ENCODE assay signal across 9 cellular contexts in genomic region chr6:111823831-111824607, GRCh38. TPM values are rescaled to one million over a fixed set of nuclear protein-coding genes. Genes with fewer than 3 reads are reported as not detected.
A peak's percentile ranks its signal among the peaks of the same experiment; 100 is the strongest.
DNase-seq lines count a peak whose midpoint lies in the region; ATAC-seq, FAIRE-seq and TF ChIP-seq lines count a peak whose summit lies in the region.
"Had no signal": no experiment of that assay in that cellular context is flagged by ENCODE, and none has a peak within 500 bp of the region (broad histone marks: within the 10 kb centered on the region; RNA-seq: fewer than 3 reads in every experiment).

No MANE protein-coding gene starts in this region.

- H2AFZ ChIP-seq in HepG2 (ENCODE audit: low read length), result no peak overlapping the region

- DNase-seq in AG08395 (ENCODE audit: low spot score) (peak; percentile 65), HFFc6 (peak; percentile 61), HepG2 (ENCODE audit: low spot score) (peak; percentile 80), NCI-H1048 (lab: John Stamatoyannopoulos, UW) (no peak), body of pancreas (no peak), GM19238 (ENCODE audit: insufficient read length, low spot score) (no peak)
- DNase-seq in activated naive CD8-positive, alpha-beta T cell treated with anti-CD3 and anti-CD28 coated beads, Interleukin-2, amount 10 ng/mL, durations not matched to agents 7 days and 5 days, result no peak
- DNase-seq: naive B cell had no signal

- no peak overlapping the region for H3K4me2 ChIP-seq in HepG2 (ENCODE audit: low read depth, low read length)

- no peaks in the 10 kb centered on the region for H3K36me3 ChIP-seq in HepG2 (replicated peaks in 1 of 2; ENCODE audit: control insufficient read depth in 1 of 2, insufficient read depth in 2 of 2, low read length in 2 of 2)
- H3K36me3 ChIP-seq in body of pancreas (replicated peaks in 1 of 2; ENCODE audit: insufficient read depth in 1 of 2, low read depth in 2 of 2), result no peaks in the 10 kb centered on the region

- TF ChIP-seq CTCF in HFFc6 (IDR thresholded peaks at IDR 0.05) (no peak), HepG2 (CRISPR knock-in tag; IDR thresholded peaks at IDR 0.05) (no peak), body of pancreas (IDR thresholded peaks at IDR 0.05) (no peak)

- no peak for TF ChIP-seq RAD21 in HepG2 (CRISPR knock-in tag; IDR thresholded peaks at IDR 0.05)

- peak; percentile 75 for ATAC-seq in activated naive CD8-positive, alpha-beta T cell treated with anti-CD3 and anti-CD28 coated beads, Interleukin-2, amount 10 ng/mL, durations not matched to agents 7 days and 5 days (ENCODE audit: low read depth)
- ATAC-seq in HepG2 (peak; percentile 62), body of pancreas (no peak), HG02763 (IDR thresholded peaks at IDR 0.05; ENCODE audit: unreplicated experiment) (no peak)

- intact Hi-C loops in HepG2 (cut with micrococcal nuclease; ENCODE audit: unreplicated experiment), result no loop called here
- intact Hi-C loops in body of pancreas (cut with DNase I), result no loop called here

- peak overlapping the region; percentile 90 for H3K4me3 Mint-ChIP-seq in HFFc6
- H3K4me3 Mint-ChIP-seq in activated naive CD8-positive, alpha-beta T cell treated with anti-CD3 and anti-CD28 coated beads, Interleukin-2, amount 10 ng/mL, durations not matched to agents 7 days and 5 days, result peak overlapping the region; percentile 67

- POLR2A ChIA-PET in activated naive CD8-positive, alpha-beta T cell treated with anti-CD3 and anti-CD28 coated beads, Interleukin-2, amount 10 ng/mL, durations not matched to agents 7 days and 5 days (lab: Charles Lee), result interaction anchor here (0.6 to 2.5 kb wide), 9 partner anchors 9 to 70 kb away, joined by 3 to 9 read pairs (median 6); partner anchors contain the start of gene FYN
- POLR2A ChIA-PET in HepG2 (lab: Yijun Ruan, JAX), result interaction anchor here (1.5 kb wide), 1 partner anchor 31 kb away, joined by 6 read pairs; no protein-coding TSS in a partner anchor

- H3K4me1 ChIP-seq in HepG2 (ENCODE audit: insufficient read depth, low read length), result peaks cover 23% of the 10 kb centered on the region
- no peaks in the 10 kb centered on the region for H3K4me1 ChIP-seq in body of pancreas

- 27% methylated on average over 4 of the region's 4 CpGs for WGBS in HepG2 (ENCODE audit: low lambda C conversion rate)
- WGBS in body of pancreas, 2 donors, result 61% methylated on average over 4 of the region's 4 CpGs

- H3K9me3 ChIP-seq in HepG2 (ENCODE audit: low read length) (no peaks in the 10 kb centered on the region), body of pancreas (no peaks in the 10 kb centered on the region)

- no peaks in the 10 kb centered on the region for H3K79me2 ChIP-seq in HepG2 (ENCODE audit: insufficient read depth, low read length)

- no peaks in the 10 kb centered on the region for H3K27me3 Mint-ChIP-seq in HFFc6 (ENCODE audit: insufficient read depth)
- no peaks in the 10 kb centered on the region for H3K27me3 Mint-ChIP-seq in activated naive CD8-positive, alpha-beta T cell treated with anti-CD3 and anti-CD28 coated beads, Interleukin-2, amount 10 ng/mL, durations not matched to agents 7 days and 5 days
- H3K27me3 Mint-ChIP-seq: naive B cell had no signal

- TF ChIP-seq POLR2A in HepG2 (IDR thresholded peaks at IDR 0.05; ENCODE audit: insufficient read depth in 1 of 2, low read depth in 2 of 2, low read length in 2 of 2), result no peak
- TF ChIP-seq POLR2A in body of pancreas (IDR thresholded peaks at IDR 0.05), result no peak

- H3K9ac ChIP-seq in HepG2 (ENCODE audit: insufficient read depth, low read depth, low read length), result no peak overlapping the region

- H3K4me3 ChIP-seq in HepG2 (replicated peaks in 1 of 3; ENCODE audit: insufficient read depth in 1 of 3, low read depth in 2 of 3, low read length in 3 of 3), result no peak overlapping the region
- no peak overlapping the region for H3K4me3 ChIP-seq in body of pancreas

- no peaks in the 10 kb centered on the region for H3K27me3 ChIP-seq in HepG2 (ENCODE audit: control insufficient read depth in 1 of 2, insufficient read depth in 2 of 2, low read length in 2 of 2)
- H3K27me3 ChIP-seq in body of pancreas, result no peaks in the 10 kb centered on the region

- H3K9me3 Mint-ChIP-seq in HFFc6, result no peaks in the 10 kb centered on the region
- H3K9me3 Mint-ChIP-seq in activated naive CD8-positive, alpha-beta T cell treated with anti-CD3 and anti-CD28 coated beads, Interleukin-2, amount 10 ng/mL, durations not matched to agents 7 days and 5 days, result no peaks in the 10 kb centered on the region
- H3K9me3 Mint-ChIP-seq: naive B cell had no signal

- in situ Hi-C loops in HepG2 (cut with HindIII; ENCODE audit: extremely low pct_ligation_motif_present, low pct_unique_long_range_greater_than_20kb), result no loop called here

- TF ChIP-seq EP300 in HepG2 (IDR thresholded peaks at IDR 0.05; ENCODE audit: low read depth in 2 of 2, low read length in 2 of 2), result no peak
- TF ChIP-seq EP300 in HepG2 (CRISPR knock-in tag; IDR thresholded peaks at IDR 0.05; ENCODE audit: borderline replicate concordance), result no peak

- peak overlapping the region; percentile 96 for H3K27ac Mint-ChIP-seq in HFFc6
- peak overlapping the region; percentile 85 for H3K27ac Mint-ChIP-seq in activated naive CD8-positive, alpha-beta T cell treated with anti-CD3 and anti-CD28 coated beads, Interleukin-2, amount 10 ng/mL, durations not matched to agents 7 days and 5 days

- H3K27ac ChIP-seq in HepG2 (ENCODE audit: extremely low read length, insufficient read depth, low read length) (no peak overlapping the region), body of pancreas (peak overlapping the region in 1 of 4 donors; percentile 45)

- H3K4me1 Mint-ChIP-seq in HFFc6 (ENCODE audit: low read depth), result peaks cover 48% of the 10 kb centered on the region
- peaks cover 47% of the 10 kb centered on the region for H3K4me1 Mint-ChIP-seq in activated naive CD8-positive, alpha-beta T cell treated with anti-CD3 and anti-CD28 coated beads, Interleukin-2, amount 10 ng/mL, durations not matched to agents 7 days and 5 days

- no peaks in the 10 kb centered on the region for H4K20me1 ChIP-seq in HepG2 (ENCODE audit: insufficient read depth, low read length)

- no peaks in the 10 kb centered on the region; the same call in 1 of the 2 replicates for H3K36me3 Mint-ChIP-seq in HFFc6 (ENCODE audit: low read depth)
- peaks cover 14% of the 10 kb centered on the region for H3K36me3 Mint-ChIP-seq in activated naive CD8-positive, alpha-beta T cell treated with anti-CD3 and anti-CD28 coated beads, Interleukin-2, amount 10 ng/mL, durations not matched to agents 7 days and 5 days

- CTCF ChIA-PET in HepG2 (lab: Yijun Ruan, JAX; ENCODE audit: low intra/inter-chr PET ratio, low total read pairs), result no interaction called here

- BruUV-seq in HepG2 (replicated peaks; lab: Mats Ljungman, UMichigan), result no TSS peak

- peak; percentile 61 for FAIRE-seq in HepG2 (lab: Jason Lieb, UNC)

TF ChIP-seq in HepG2, 621 proteins besides CTCF, POLR2A, EP300 and RAD21 (continues in another document):
- TF ChIP-seq, protein P1, sequence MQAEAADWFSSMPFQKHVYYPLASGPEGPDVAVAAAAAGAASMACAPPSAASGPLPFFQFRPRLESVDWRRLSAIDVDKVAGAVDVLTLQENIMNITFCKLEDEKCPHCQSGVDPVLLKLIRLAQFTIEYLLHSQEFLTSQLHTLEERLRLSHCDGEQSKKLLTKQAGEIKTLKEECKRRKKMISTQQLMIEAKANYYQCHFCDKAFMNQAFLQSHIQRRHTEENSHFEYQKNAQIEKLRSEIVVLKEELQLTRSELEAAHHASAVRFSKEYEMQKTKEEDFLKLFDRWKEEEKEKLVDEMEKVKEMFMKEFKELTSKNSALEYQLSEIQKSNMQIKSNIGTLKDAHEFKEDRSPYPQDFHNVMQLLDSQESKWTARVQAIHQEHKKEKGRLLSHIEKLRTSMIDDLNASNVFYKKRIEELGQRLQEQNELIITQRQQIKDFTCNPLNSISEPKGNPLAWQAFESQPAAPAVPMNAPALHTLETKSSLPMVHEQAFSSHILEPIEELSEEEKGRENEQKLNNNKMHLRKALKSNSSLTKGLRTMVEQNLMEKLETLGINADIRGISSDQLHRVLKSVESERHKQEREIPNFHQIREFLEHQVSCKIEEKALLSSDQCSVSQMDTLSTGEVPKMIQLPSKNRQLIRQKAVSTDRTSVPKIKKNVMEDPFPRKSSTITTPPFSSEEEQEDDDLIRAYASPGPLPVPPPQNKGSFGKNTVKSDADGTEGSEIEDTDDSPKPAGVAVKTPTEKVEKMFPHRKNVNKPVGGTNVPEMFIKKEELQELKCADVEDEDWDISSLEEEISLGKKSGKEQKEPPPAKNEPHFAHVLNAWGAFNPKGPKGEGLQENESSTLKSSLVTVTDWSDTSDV (CRISPR knock-in tag; IDR thresholded peaks at IDR 0.05), result no peak

RNA-seq across cellular contexts. Expression of gene FYN, which starts 49.2 kb away (rescaled TPM):
- total RNA-seq in HFFc6 (2021; fragmentation: NEBNext Ultra II Directional; extraction: Animal tissue kit (Norgen Biotek cat#: 25700)), result 10 to 100 TPM; 41.5 to 59.9 (median 49.7) TPM
- 100 to 1,000 TPM; 363 to 409 TPM for total RNA-seq in activated naive CD8-positive, alpha-beta T cell treated with anti-CD3 and anti-CD28 coated beads, Interleukin-2, amount 10 ng/mL, durations not matched to agents 7 days and 5 days
- total RNA-seq in HepG2 (2016; rRNA removed; fragmentation: Illumina TruSeq; extraction: Trizol), result 14.6 and 15.5 TPM in 2 replicates
- total RNA-seq in HepG2 (2016; cell fraction: cytosol; rRNA removed; fragmentation: Illumina TruSeq; extraction: Trizol; ENCODE audit: low read depth), result 3.6 and 4.1 TPM in 2 replicates
- total RNA-seq in HepG2 (2016; cell fraction: insoluble cytoplasmic fraction; rRNA removed; fragmentation: Illumina TruSeq; extraction: Trizol), result 13.7 and 16.0 TPM in 2 replicates
- 11.6 and 12.0 TPM in 2 replicates for total RNA-seq in HepG2 (2016; cell fraction: membrane; rRNA removed; fragmentation: Illumina TruSeq; extraction: Trizol)
- total RNA-seq in HepG2 (2016; cell fraction: nucleus; rRNA removed; fragmentation: Illumina TruSeq; extraction: Trizol), result 17.8 and 19.2 TPM in 2 replicates
- polyA plus RNA-seq in HepG2 (2011; rRNA removed), result 22.6 and 24.6 TPM in 2 replicates
- polyA plus RNA-seq in HepG2 (2011; cell fraction: cytosol; rRNA removed), result 16.8 and 28.6 TPM in 2 replicates
- polyA plus RNA-seq in HepG2 (2011; cell fraction: nucleus; rRNA removed), result 31.3 and 40.2 TPM in 2 replicates
- polyA plus RNA-seq in HepG2 (2012), result 22.4 and 23.4 TPM in 2 replicates
- polyA plus RNA-seq in HepG2 (2016; cell fraction: cytosol; fragmentation: Illumina TruSeq; extraction: Trizol; ENCODE audit: low read depth), result 3.4 and 3.5 TPM in 2 replicates
- 18.8 and 20.1 TPM in 2 replicates for polyA plus RNA-seq in HepG2 (2016; cell fraction: insoluble cytoplasmic fraction; fragmentation: Illumina TruSeq; extraction: Trizol; ENCODE audit: low read depth)
- 10.6 and 11.8 TPM in 2 replicates for polyA plus RNA-seq in HepG2 (2016; cell fraction: membrane; fragmentation: Illumina TruSeq; extraction: Trizol; ENCODE audit: low read depth)
- 17.9 and 20.2 TPM in 2 replicates for polyA plus RNA-seq in HepG2 (2016; cell fraction: nucleus; fragmentation: Illumina TruSeq; extraction: Trizol; ENCODE audit: insufficient read depth, low read depth)
- 37.8 and 75.6 TPM in 2 replicates for polyA minus RNA-seq in HepG2 (2011; rRNA and poly(A)+ RNA removed; ENCODE audit: low replicate concordance)
- 19.1 and 20.6 TPM in 2 replicates for polyA minus RNA-seq in HepG2 (2011; cell fraction: cytosol; rRNA and poly(A)+ RNA removed)
- 45.1 and 62.6 TPM in 2 replicates for polyA minus RNA-seq in HepG2 (2011; cell fraction: nucleus; rRNA and poly(A)+ RNA removed)
- total RNA-seq in body of pancreas, result 10 to 100 TPM; 25.7 to 83.1 TPM

Comparison
In these comparisons a context has a peak if more than half of its experiments do, and no peak if none do; other contexts are left out.
1. DNase-seq: peak in AG08395 (single experiment), HFFc6 (single experiment) and HepG2 (single experiment); none in activated naive CD8-positive, alpha-beta T cell treated with anti-CD3 and anti-CD28 coated beads, Interleukin-2, amount 10 ng/mL, durations not matched to agents 7 days and 5 days (single experiment), NCI-H1048 (single experiment), body of pancreas (0 of 4) and GM19238 (single experiment).
2. ATAC-seq: peak in activated naive CD8-positive, alpha-beta T cell treated with anti-CD3 and anti-CD28 coated beads, Interleukin-2, amount 10 ng/mL, durations not matched to agents 7 days and 5 days (single experiment) and HepG2 (single experiment); none in body of pancreas (single experiment) and HG02763 (single experiment).
3. RNA of gene FYN, which starts 49.2 kb away (total RNA-seq): 363 to 409 TPM in activated naive CD8-positive, alpha-beta T cell treated with anti-CD3 and anti-CD28 coated beads, Interleukin-2, amount 10 ng/mL, durations not matched to agents 7 days and 5 days; 25.7 to 83.1 TPM in body of pancreas, 41.5 to 59.9 TPM in HFFc6 and 3.6 to 19.2 TPM in HepG2; every median in the first group is over 4 times any median in the second.